12 cellular contexts compared by ENCODE assay signal in the genomic region with DNA sequence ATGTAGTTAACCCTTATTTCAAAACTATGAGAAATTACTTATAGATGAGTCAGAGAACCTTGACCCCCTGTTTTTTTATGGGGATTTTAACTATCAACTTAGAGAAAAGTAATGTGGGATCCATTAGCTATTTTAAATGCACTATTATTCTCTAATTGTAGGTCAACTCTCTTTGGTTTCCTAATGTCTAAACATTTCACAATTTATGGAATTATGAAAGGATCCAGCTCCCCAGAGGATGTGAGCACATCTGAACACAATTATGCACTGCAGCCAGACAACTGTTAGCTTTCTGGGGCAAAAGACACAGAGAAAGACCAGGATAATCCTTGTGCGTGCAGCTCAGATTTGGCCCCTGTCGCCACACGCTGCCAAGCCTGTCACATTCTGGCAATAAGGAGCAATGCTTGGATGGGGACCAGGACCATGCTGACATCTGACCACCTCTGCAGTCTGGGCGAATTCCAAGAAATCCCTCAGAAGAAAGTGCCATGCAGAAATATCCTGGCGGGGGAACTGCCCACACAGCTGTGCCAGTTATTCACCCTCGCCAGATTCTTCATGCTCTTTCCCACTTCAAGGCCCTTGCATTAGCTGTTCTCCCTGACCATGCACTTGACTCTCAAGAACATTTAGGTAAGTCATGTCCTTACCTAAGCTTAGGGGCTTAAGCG. TPM values are rescaled to one million over a fixed set of nuclear protein-coding genes. Genes with fewer than 3 reads are reported as not detected.
DNase-seq lines count a peak whose midpoint lies in the region; ATAC-seq, FAIRE-seq and TF ChIP-seq lines count a peak whose summit lies in the region.
"Had no signal": no experiment of that assay in that cellular context is flagged by ENCODE, and none has a peak within 500 bp of the region (broad histone marks: within the 10 kb centered on the region; RNA-seq: fewer than 3 reads in every experiment).

No MANE protein-coding gene starts in this region.

- H3K9me3 Mint-ChIP-seq in astrocyte (ENCODE audit: unreplicated experiment), result no peaks in the 10 kb centered on the region
- no peaks in the 10 kb centered on the region for H3K9me3 Mint-ChIP-seq in activated CD8-positive, alpha-beta T cell treated with anti-CD3 and anti-CD28 coated beads, Interleukin-2, amount 10 ng/mL, durations not matched to agents 7 days and 5 days (ENCODE audit: insufficient read depth)
- H3K9me3 Mint-ChIP-seq: activated T-cell treated with anti-CD3 and anti-CD28 coated beads, Interleukin-2, amount 50 U/mL, for 24 hours had no signal

- TF ChIP-seq CTCF in astrocyte (IDR thresholded peaks at IDR 0.05; ENCODE audit: insufficient read depth, low read depth, low read length) (no peak), right atrium auricular region (IDR thresholded peaks at IDR 0.05) (no peak)

- DNase-seq in GM23248 (peak; percentile 85), astrocyte (ENCODE audit: low read depth) (peak; percentile 37), right atrium auricular region (ENCODE audit: low spot score) (peak; percentile 62), stromal cell of bone marrow (ENCODE audit: low read depth) (peak; percentile 77), NCI-H1417 treated with DMSO at 0.1 percent for 48 hours (lab: John Stamatoyannopoulos, UW) (no peak), D341Med (ENCODE audit: low spot score) (no peak)
- DNase-seq in stimulated activated naive CD8-positive, alpha-beta T cell treated with anti-CD3 and anti-CD28 coated beads, Interleukin-15, Interleukin-2, amounts not matched to agents 100 U/mL and 50 U/mL, for 24 hours, result no peak
- DNase-seq in activated CD8-positive, alpha-beta T cell treated with anti-CD3 and anti-CD28 coated beads, Interleukin-2, amount 10 ng/mL, durations not matched to agents 7 days and 5 days, result no peak
- DNase-seq: activated T-cell treated with anti-CD3 and anti-CD28 coated beads, Interleukin-2, amount 50 U/mL, for 24 hours; effector memory CD4-positive, alpha-beta T cell; NCI-H748 treated with DMSO at 0.1 percent for 48 hours had no signal

- CTCF ChIA-PET in activated CD8-positive, alpha-beta T cell treated with anti-CD3 and anti-CD28 coated beads, Interleukin-2, amount 10 ng/mL, durations not matched to agents 7 days and 5 days (lab: Charles Lee), result interaction anchor here (1.6 kb wide), 1 partner anchor 26 kb away, joined by 3 read pairs; no protein-coding TSS in a partner anchor

- no peaks in the 10 kb centered on the region for H3K9me2 ChIP-seq in GM23248 (ENCODE audit: insufficient read depth)

- H3K4me3 ChIP-seq in GM23248 (no peak overlapping the region), astrocyte (ENCODE audit: insufficient read depth, low read depth, low read length) (no peak overlapping the region), right atrium auricular region (no peak overlapping the region)

- H3F3A ChIP-seq in GM23248 (ENCODE audit: insufficient read depth), result peaks cover 38% of the 10 kb centered on the region

- H3K36me3 Mint-ChIP-seq in astrocyte (ENCODE audit: low read depth, unreplicated experiment), result no peaks in the 10 kb centered on the region
- H3K36me3 Mint-ChIP-seq in activated CD8-positive, alpha-beta T cell treated with anti-CD3 and anti-CD28 coated beads, Interleukin-2, amount 10 ng/mL, durations not matched to agents 7 days and 5 days (ENCODE audit: low read depth), result no peaks in the 10 kb centered on the region

- no peak for FAIRE-seq in astrocyte (lab: Jason Lieb, UNC)
- FAIRE-seq: G401.6 had no signal

- no peak overlapping the region for H3K27ac Mint-ChIP-seq in astrocyte (ENCODE audit: unreplicated experiment)
- H3K27ac Mint-ChIP-seq in activated CD8-positive, alpha-beta T cell treated with anti-CD3 and anti-CD28 coated beads, Interleukin-2, amount 10 ng/mL, durations not matched to agents 7 days and 5 days, result no peak overlapping the region
- H3K27ac Mint-ChIP-seq: activated T-cell treated with anti-CD3 and anti-CD28 coated beads, Interleukin-2, amount 50 U/mL, for 24 hours had no signal

- no peaks in the 10 kb centered on the region for H3K27me3 ChIP-seq in GM23248 (replicated peaks; ENCODE audit: insufficient read depth)
- H3K27me3 ChIP-seq in astrocyte (ENCODE audit: insufficient read depth, low read length), result no peaks in the 10 kb centered on the region
- no peaks in the 10 kb centered on the region for H3K27me3 ChIP-seq in right atrium auricular region

- H2AFZ ChIP-seq in GM23248 (no peak overlapping the region), astrocyte (ENCODE audit: low read depth, low read length) (no peak overlapping the region)

- H3K4me1 ChIP-seq in GM23248 (ENCODE audit: insufficient read depth) (peaks cover 35% of the 10 kb centered on the region), astrocyte (ENCODE audit: insufficient read depth, low read length) (peaks cover 27% of the 10 kb centered on the region), right atrium auricular region (peaks cover 0 to 47% of the 10 kb centered on the region in 2 donors)

- WGBS in GM23248 (ENCODE audit: low coverage in 1 of 2, low lambda C conversion rate in 2 of 2, missing lambda C conversion rate in 2 of 2), 2 experiments, result 8 to 12% methylated on average over 7 of the region's 7 CpGs

- H3K4me1 Mint-ChIP-seq in astrocyte (ENCODE audit: low read depth, unreplicated experiment), result peaks cover 2% of the 10 kb centered on the region
- peaks cover 15% of the 10 kb centered on the region for H3K4me1 Mint-ChIP-seq in activated CD8-positive, alpha-beta T cell treated with anti-CD3 and anti-CD28 coated beads, Interleukin-2, amount 10 ng/mL, durations not matched to agents 7 days and 5 days (ENCODE audit: low read depth)

- in situ Hi-C loops in GM23248 (cut with MboI), result no loop called here

- no peak for ATAC-seq in stimulated activated naive CD8-positive, alpha-beta T cell treated with anti-CD3 and anti-CD28 coated beads, Interleukin-15, Interleukin-2, amounts not matched to agents 100 U/mL and 50 U/mL, for 24 hours
- no peak for ATAC-seq in activated CD8-positive, alpha-beta T cell treated with anti-CD3 and anti-CD28 coated beads, Interleukin-2, amount 10 ng/mL, durations not matched to agents 7 days and 5 days

- H3K79me2 ChIP-seq in GM23248 (ENCODE audit: insufficient read depth) (no peaks in the 10 kb centered on the region), astrocyte (ENCODE audit: insufficient read depth, low read length) (no peaks in the 10 kb centered on the region)

- H4K20me1 ChIP-seq in GM23248 (ENCODE audit: insufficient read depth) (no peaks in the 10 kb centered on the region), astrocyte (ENCODE audit: insufficient read depth, low read length) (no peaks in the 10 kb centered on the region)

- H3K4me2 ChIP-seq in GM23248 (ENCODE audit: unreplicated experiment), result peak overlapping the region; percentile 49
- peak overlapping the region; percentile 36 for H3K4me2 ChIP-seq in astrocyte (ENCODE audit: low read length)

- H3K27me3 Mint-ChIP-seq in astrocyte (ENCODE audit: low read depth, unreplicated experiment), result peaks cover 40% of the 10 kb centered on the region
- peaks cover 50% of the 10 kb centered on the region for H3K27me3 Mint-ChIP-seq in activated CD8-positive, alpha-beta T cell treated with anti-CD3 and anti-CD28 coated beads, Interleukin-2, amount 10 ng/mL, durations not matched to agents 7 days and 5 days (ENCODE audit: low read depth)

- H3K27ac ChIP-seq in GM23248, result peak overlapping the region; percentile 45
- H3K27ac ChIP-seq in astrocyte (ENCODE audit: low read depth, low read length), result no peak overlapping the region
- H3K27ac ChIP-seq in right atrium auricular region, result peak overlapping the region; percentile 74 to 87

- no peak overlapping the region for H3K9ac ChIP-seq in GM23248
- no peak overlapping the region for H3K9ac ChIP-seq in astrocyte (ENCODE audit: low read length)

- H3K36me3 ChIP-seq in GM23248 (ENCODE audit: low read depth), result no peaks in the 10 kb centered on the region
- no peaks in the 10 kb centered on the region for H3K36me3 ChIP-seq in astrocyte (ENCODE audit: insufficient read depth, low read length)
- H3K36me3 ChIP-seq in right atrium auricular region, result no peaks in the 10 kb centered on the region

- H3K9me3 ChIP-seq in GM23248 (ENCODE audit: low read depth) (no peaks in the 10 kb centered on the region), astrocyte (ENCODE audit: insufficient read depth, low read depth, low read length) (no peaks in the 10 kb centered on the region), right atrium auricular region (no peaks in the 10 kb centered on the region)

- POLR2A ChIA-PET in activated CD8-positive, alpha-beta T cell treated with anti-CD3 and anti-CD28 coated beads, Interleukin-2, amount 10 ng/mL, durations not matched to agents 7 days and 5 days (lab: Charles Lee), result interaction anchor here (0.8 kb wide), 1 partner anchor 24 kb away, joined by 3 read pairs; a partner anchor contains a TSS

- no peak overlapping the region for H3K4me3 Mint-ChIP-seq in astrocyte (ENCODE audit: unreplicated experiment)
- no peak overlapping the region for H3K4me3 Mint-ChIP-seq in activated CD8-positive, alpha-beta T cell treated with anti-CD3 and anti-CD28 coated beads, Interleukin-2, amount 10 ng/mL, durations not matched to agents 7 days and 5 days
- H3K4me3 Mint-ChIP-seq: activated T-cell treated with anti-CD3 and anti-CD28 coated beads, Interleukin-2, amount 50 U/mL, for 24 hours had no signal

RNA-seq across cellular contexts. Expression of a gene that starts 22.2 kb away (rescaled TPM):
- 4.0 and 4.2 TPM in 2 replicates for total RNA-seq in GM23248 (2014; rRNA removed; shearing (Covaris generic))
- 14.6 and 16.0 TPM in 2 replicates for polyA plus RNA-seq in GM23248 (2016; fragmentation: Nextera tagmentation; extraction: Ambion mirVana)
- total RNA-seq in astrocyte (32.6 and 39.7 TPM in 2 replicates), right atrium auricular region (10 to 100 TPM in 1 of 2 donors, 1 to 10 TPM in 1; 5.9 to 20.7 TPM)
- 1 to 10 TPM; 1.6 to 1.9 TPM for total RNA-seq in activated CD8-positive, alpha-beta T cell treated with anti-CD3 and anti-CD28 coated beads, Interleukin-2, amount 10 ng/mL, durations not matched to agents 7 days and 5 days

RNA-seq across cellular contexts. Expression of a gene that starts 23.6 kb away (rescaled TPM):
- 44.9 and 56.4 TPM in 2 replicates for total RNA-seq in GM23248 (2014; rRNA removed; shearing (Covaris generic))
- polyA plus RNA-seq in GM23248 (2016; fragmentation: Nextera tagmentation; extraction: Ambion mirVana), result 97.5 and 105 TPM in 2 replicates
- total RNA-seq in astrocyte, result 139 and 142 TPM in 2 replicates
- total RNA-seq in right atrium auricular region, result 100 to 1,000 TPM in 1 of 2 donors, 10 to 100 TPM in 1; 89.5 to 103 TPM
- total RNA-seq in activated CD8-positive, alpha-beta T cell treated with anti-CD3 and anti-CD28 coated beads, Interleukin-2, amount 10 ng/mL, durations not matched to agents 7 days and 5 days, result 10 to 100 TPM; 72.2 to 80.5 TPM

Comparison
In these comparisons a context has a peak if more than half of its experiments do, and no peak if none do; other contexts are left out.
1. DNase-seq: peak in GM23248 (single experiment), astrocyte (single experiment), right atrium auricular region (single experiment) and stromal cell of bone marrow (single experiment); none in stimulated activated naive CD8-positive, alpha-beta T cell treated with anti-CD3 and anti-CD28 coated beads, Interleukin-15, Interleukin-2, amounts not matched to agents 100 U/mL and 50 U/mL, for 24 hours (single experiment), activated CD8-positive, alpha-beta T cell treated with anti-CD3 and anti-CD28 coated beads, Interleukin-2, amount 10 ng/mL, durations not matched to agents 7 days and 5 days (single experiment), NCI-H1417 treated with DMSO at 0.1 percent for 48 hours (single experiment) and D341Med (single experiment).